1 cellular context compared by ENCODE assay signal in genomic region chr6:38702471-38703397, GRCh38.
TF ChIP-seq lines count a peak whose summit lies in the region.

GLO1 (minus strand) TSS chr6:38703145; CDS start chr6:38703054, 91 bp downstream.

TF ChIP-seq in K562, 482 proteins besides CTCF, POLR2A, EP300 and RAD21 (continued from another document and continues in another):
- TF ChIP-seq JUND (IDR thresholded peaks at IDR 0.05; ENCODE audit: borderline replicate concordance, low read depth, low read length) (peak; percentile 95), JUND (tag; IDR thresholded peaks at IDR 0.05; ENCODE audit: borderline replicate concordance, low read depth, low read length) (peak; percentile 91; the same call in 2 of the 3 replicates), PHF8 (IDR thresholded peaks at IDR 0.05; ENCODE audit: borderline replicate concordance, low read length) (peak; percentile 100), MBD2 (IDR thresholded peaks at IDR 0.05; ENCODE audit: borderline replicate concordance, low read depth) (peak; percentile 98), SMARCA4 (IDR thresholded peaks at IDR 0.05) (no peak), FOXP1 (CRISPR knock-in tag; IDR thresholded peaks at IDR 0.05) (peak; percentile 85; the same call in 1 of the 2 replicates), ZNF224 (CRISPR knock-in tag; IDR thresholded peaks at IDR 0.05) (no peak), ZMIZ1 (IDR thresholded peaks at IDR 0.05; ENCODE audit: low read depth in 2 of 2, low read length in 2 of 2) (peak in 1 of 2 experiments; percentile 61; a peak in 2 of 4 replicates), ESRRB (CRISPR knock-in tag; IDR thresholded peaks at IDR 0.05; ENCODE audit: borderline replicate concordance) (no peak), ZNF407 (IDR thresholded peaks at IDR 0.05; ENCODE audit: low read depth) (no peak), HINFP (tag; conservative IDR thresholded peaks at IDR 0.05; ENCODE audit: low read depth) (no peak), ZNF232 (CRISPR knock-in tag; IDR thresholded peaks at IDR 0.05) (0 out of 2 replicates have a peak, but pooled peaks have one; percentile 53), BCOR (IDR thresholded peaks at IDR 0.05) (no peak), ZNF274 (IDR thresholded peaks at IDR 0.05; ENCODE audit: borderline replicate concordance, low read depth, low read length) (no peak), ZNF79 (CRISPR knock-in tag; IDR thresholded peaks at IDR 0.05; ENCODE audit: low read depth) (no peak; the same call in 1 of the 2 replicates), CCAR2 (IDR thresholded peaks at IDR 0.05; ENCODE audit: low read depth, low read length) (peak; percentile 92; the same call in 1 of the 2 replicates), HDAC6 (IDR thresholded peaks at IDR 0.05; ENCODE audit: low read depth, low read length) (no peak), MED1 (CRISPR knock-in tag; IDR thresholded peaks at IDR 0.05; ENCODE audit: borderline replicate concordance) (no peak), CHCHD3 (CRISPR knock-in tag; IDR thresholded peaks at IDR 0.05) (no peak), ZBTB7A (IDR thresholded peaks at IDR 0.05; ENCODE audit: borderline replicate concordance, control insufficient read depth, low read depth, low read length) (peak; percentile 47; the same call in 1 of the 2 replicates), CEBPG (CRISPR knock-in tag; IDR thresholded peaks at IDR 0.05) (no peak), CEBPG (tag; conservative IDR thresholded peaks at IDR 0.05 in 1 of 2, IDR thresholded peaks at IDR 0.05 in 1 of 2) (0 out of 4 replicates have a peak, but pooled peaks of 1 of the 2 experiments have one; percentile 5), ZNF133 (CRISPR knock-in tag; IDR thresholded peaks at IDR 0.05) (no peak), IRF2 (CRISPR knock-in tag; IDR thresholded peaks at IDR 0.05) (0 out of 2 replicates have a peak, but pooled peaks have one; percentile 7), ZFP1 (CRISPR knock-in tag; IDR thresholded peaks at IDR 0.05) (no peak), SPI1 (IDR thresholded peaks at IDR 0.05; ENCODE audit: borderline replicate concordance, low read depth, low read length) (no peak), ZNF511 (CRISPR knock-in tag; IDR thresholded peaks at IDR 0.05) (peak; percentile 93), GMEB1 (CRISPR knock-in tag; IDR thresholded peaks at IDR 0.05) (peak; percentile 19; the same call in 1 of the 2 replicates), MAZ (CRISPR knock-in tag; conservative IDR thresholded peaks at IDR 0.05 in 1 of 2, IDR thresholded peaks at IDR 0.05 in 1 of 2) (peak; percentile 70 to 74), FOXA3 (CRISPR knock-in tag; conservative IDR thresholded peaks at IDR 0.05 in 1 of 2, IDR thresholded peaks at IDR 0.05 in 1 of 2) (peak; percentile 70 to 88; a peak in 3 of 4 replicates), ZBTB34 (CRISPR knock-in tag; IDR thresholded peaks at IDR 0.05) (no peak)
- TF ChIP-seq, protein P1, sequence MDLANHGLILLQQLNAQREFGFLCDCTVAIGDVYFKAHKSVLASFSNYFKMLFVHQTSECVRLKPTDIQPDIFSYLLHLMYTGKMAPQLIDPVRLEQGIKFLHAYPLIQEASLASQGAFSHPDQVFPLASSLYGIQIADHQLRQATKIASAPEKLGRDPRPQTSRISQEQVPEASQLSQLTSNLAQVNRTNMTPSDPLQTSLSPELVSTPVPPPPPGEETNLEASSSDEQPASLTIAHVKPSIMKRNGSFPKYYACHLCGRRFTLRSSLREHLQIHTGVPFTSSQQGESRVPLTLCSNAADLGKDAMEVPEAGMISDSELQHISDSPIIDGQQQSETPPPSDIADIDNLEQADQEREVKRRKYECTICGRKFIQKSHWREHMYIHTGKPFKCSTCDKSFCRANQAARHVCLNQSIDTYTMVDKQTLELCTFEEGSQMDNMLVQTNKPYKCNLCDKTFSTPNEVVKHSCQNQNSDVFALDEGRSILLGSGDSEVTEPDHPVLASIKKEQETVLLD (IDR thresholded peaks at IDR 0.05): no peak
- TF ChIP-seq, protein P2, sequence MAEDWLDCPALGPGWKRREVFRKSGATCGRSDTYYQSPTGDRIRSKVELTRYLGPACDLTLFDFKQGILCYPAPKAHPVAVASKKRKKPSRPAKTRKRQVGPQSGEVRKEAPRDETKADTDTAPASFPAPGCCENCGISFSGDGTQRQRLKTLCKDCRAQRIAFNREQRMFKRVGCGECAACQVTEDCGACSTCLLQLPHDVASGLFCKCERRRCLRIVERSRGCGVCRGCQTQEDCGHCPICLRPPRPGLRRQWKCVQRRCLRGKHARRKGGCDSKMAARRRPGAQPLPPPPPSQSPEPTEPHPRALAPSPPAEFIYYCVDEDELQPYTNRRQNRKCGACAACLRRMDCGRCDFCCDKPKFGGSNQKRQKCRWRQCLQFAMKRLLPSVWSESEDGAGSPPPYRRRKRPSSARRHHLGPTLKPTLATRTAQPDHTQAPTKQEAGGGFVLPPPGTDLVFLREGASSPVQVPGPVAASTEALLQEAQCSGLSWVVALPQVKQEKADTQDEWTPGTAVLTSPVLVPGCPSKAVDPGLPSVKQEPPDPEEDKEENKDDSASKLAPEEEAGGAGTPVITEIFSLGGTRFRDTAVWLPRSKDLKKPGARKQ (CRISPR knock-in tag; IDR thresholded peaks at IDR 0.05): no peak
- TF ChIP-seq, protein P3, sequence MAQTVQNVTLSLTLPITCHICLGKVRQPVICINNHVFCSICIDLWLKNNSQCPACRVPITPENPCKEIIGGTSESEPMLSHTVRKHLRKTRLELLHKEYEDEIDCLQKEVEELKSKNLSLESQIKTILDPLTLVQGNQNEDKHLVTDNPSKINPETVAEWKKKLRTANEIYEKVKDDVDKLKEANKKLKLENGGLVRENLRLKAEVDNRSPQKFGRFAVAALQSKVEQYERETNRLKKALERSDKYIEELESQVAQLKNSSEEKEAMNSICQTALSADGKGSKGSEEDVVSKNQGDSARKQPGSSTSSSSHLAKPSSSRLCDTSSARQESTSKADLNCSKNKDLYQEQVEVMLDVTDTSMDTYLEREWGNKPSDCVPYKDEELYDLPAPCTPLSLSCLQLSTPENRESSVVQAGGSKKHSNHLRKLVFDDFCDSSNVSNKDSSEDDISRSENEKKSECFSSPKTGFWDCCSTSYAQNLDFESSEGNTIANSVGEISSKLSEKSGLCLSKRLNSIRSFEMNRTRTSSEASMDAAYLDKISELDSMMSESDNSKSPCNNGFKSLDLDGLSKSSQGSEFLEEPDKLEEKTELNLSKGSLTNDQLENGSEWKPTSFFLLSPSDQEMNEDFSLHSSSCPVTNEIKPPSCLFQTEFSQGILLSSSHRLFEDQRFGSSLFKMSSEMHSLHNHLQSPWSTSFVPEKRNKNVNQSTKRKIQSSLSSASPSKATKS (CRISPR knock-in tag; IDR thresholded peaks at IDR 0.05): no peak
